18 cellular contexts compared by ENCODE assay signal in genomic region chr1:152646656-152647055, GRCh38. TPM values are rescaled to one million over a fixed set of nuclear protein-coding genes. Genes with fewer than 3 reads are reported as not detected.
DNase-seq lines count a peak whose midpoint lies in the region; ATAC-seq and TF ChIP-seq lines count a peak whose summit lies in the region.
"Had no signal": no experiment of that assay in that cellular context is flagged by ENCODE, and none has a peak within 500 bp of the region (broad histone marks: within the 10 kb centered on the region; RNA-seq: fewer than 3 reads in every experiment).

No MANE protein-coding gene starts in this region.

- H3K36me3 ChIP-seq in Karpas-422 (ENCODE audit: insufficient read depth, low read length): no peaks in the 10 kb centered on the region
- H3K36me3 ChIP-seq: BE2C had no signal

- H3K4me3 ChIP-seq in Karpas-422 (ENCODE audit: low read length): no peak overlapping the region

- no peaks in the 10 kb centered on the region for H3K4me1 Mint-ChIP-seq in stimulated activated naive B cell treated with anti-CD40 and anti-IgM and Interleukin-4, amounts not matched to agents 10 μg/mL and 1 μg/mL and 100 μg/mL, for 72 hours
- H3K4me1 Mint-ChIP-seq in activated T-helper 2 cell treated with anti-CD3 and anti-CD28 coated beads, Interferon-gamma antibody, Interleukin-2, Interleukin-4, amounts not matched to agents 10 μg/mL and 5 μg/mL and 100 μg/mL, durations not matched to agents 14 hours and 24 hours and 36 hours (ENCODE audit: low read depth): no peaks in the 10 kb centered on the region
- H3K4me1 Mint-ChIP-seq: CD4-positive, alpha-beta memory T cell had no signal

- DNase-seq in EL (peak; percentile 7), LHCN-M2 (ENCODE audit: low read depth) (peak; percentile 34), foreskin keratinocyte (peak; percentile 9 to 60), Karpas-422 (no peak)
- DNase-seq in stimulated activated naive B cell treated with anti-CD40 and anti-IgM and Interleukin-4, amounts not matched to agents 10 μg/mL and 1 μg/mL and 100 μg/mL, for 72 hours: no peak
- no peak for DNase-seq in activated T-helper 2 cell treated with anti-CD3 and anti-CD28 coated beads, Interferon-gamma antibody, Interleukin-2, Interleukin-4, amounts not matched to agents 10 μg/mL and 5 μg/mL and 100 μg/mL, durations not matched to agents 14 hours and 24 hours and 36 hours (ENCODE audit: low spot score)
- DNase-seq: ACHN; BE2C; CD4-positive, alpha-beta memory T cell; DMS153; DMS79 treated with DMSO at 0.1 percent for 48 hours; GF-D8; IMR-90; KBM-7 had no signal

- H3K4me1 ChIP-seq in foreskin keratinocyte (no peaks in the 10 kb centered on the region), Karpas-422 (ENCODE audit: low read length) (no peaks in the 10 kb centered on the region)
- H3K4me1 ChIP-seq: BE2C had no signal

- H3K9me3 ChIP-seq in Karpas-422 (ENCODE audit: low read length): no peaks in the 10 kb centered on the region
- H3K9me3 ChIP-seq: BE2C had no signal

- H3K4me2 ChIP-seq in Karpas-422 (ENCODE audit: low read depth, low read length, poor library complexity, severe bottlenecking): no peak overlapping the region

- ATAC-seq in foreskin keratinocyte (no peak), HG03139 (IDR thresholded peaks at IDR 0.05; ENCODE audit: unreplicated experiment) (no peak)
- ATAC-seq in stimulated activated naive B cell treated with anti-CD40 and anti-IgM and Interleukin-4, amounts not matched to agents 10 μg/mL and 1 μg/mL and 100 μg/mL, for 72 hours (replicated peaks): no peak

- no peaks in the 10 kb centered on the region for H4K20me1 ChIP-seq in Karpas-422 (ENCODE audit: insufficient read depth, low read depth, low read length)

- H3K27ac ChIP-seq in foreskin keratinocyte: no peak overlapping the region
- H3K27ac ChIP-seq in Karpas-422 (ENCODE audit: low read length): no peak overlapping the region
- H3K27ac ChIP-seq: C4-2B had no signal

- H3K27ac Mint-ChIP-seq in stimulated activated naive B cell treated with anti-CD40 and anti-IgM and Interleukin-4, amounts not matched to agents 10 μg/mL and 1 μg/mL and 100 μg/mL, for 72 hours: no peak overlapping the region
- H3K27ac Mint-ChIP-seq in activated T-helper 2 cell treated with anti-CD3 and anti-CD28 coated beads, Interferon-gamma antibody, Interleukin-2, Interleukin-4, amounts not matched to agents 10 μg/mL and 5 μg/mL and 100 μg/mL, durations not matched to agents 14 hours and 24 hours and 36 hours: no peak overlapping the region
- H3K27ac Mint-ChIP-seq: CD4-positive, alpha-beta memory T cell had no signal

- no peaks in the 10 kb centered on the region for H3K36me3 Mint-ChIP-seq in stimulated activated naive B cell treated with anti-CD40 and anti-IgM and Interleukin-4, amounts not matched to agents 10 μg/mL and 1 μg/mL and 100 μg/mL, for 72 hours
- no peaks in the 10 kb centered on the region for H3K36me3 Mint-ChIP-seq in activated T-helper 2 cell treated with anti-CD3 and anti-CD28 coated beads, Interferon-gamma antibody, Interleukin-2, Interleukin-4, amounts not matched to agents 10 μg/mL and 5 μg/mL and 100 μg/mL, durations not matched to agents 14 hours and 24 hours and 36 hours (ENCODE audit: low read depth)
- H3K36me3 Mint-ChIP-seq: CD4-positive, alpha-beta memory T cell had no signal

- H3K9me2 ChIP-seq in Karpas-422 (replicated peaks; ENCODE audit: insufficient read depth, low read length): no peaks in the 10 kb centered on the region

- no peak overlapping the region for H3K9ac ChIP-seq in Karpas-422 (ENCODE audit: low read length)

- H3K9me3 Mint-ChIP-seq in stimulated activated naive B cell treated with anti-CD40 and anti-IgM and Interleukin-4, amounts not matched to agents 10 μg/mL and 1 μg/mL and 100 μg/mL, for 72 hours: no peaks in the 10 kb centered on the region
- H3K9me3 Mint-ChIP-seq in activated T-helper 2 cell treated with anti-CD3 and anti-CD28 coated beads, Interferon-gamma antibody, Interleukin-2, Interleukin-4, amounts not matched to agents 10 μg/mL and 5 μg/mL and 100 μg/mL, durations not matched to agents 14 hours and 24 hours and 36 hours: no peaks in the 10 kb centered on the region
- H3K9me3 Mint-ChIP-seq: CD4-positive, alpha-beta memory T cell had no signal

- H3K27me3 ChIP-seq in foreskin keratinocyte: peaks cover 9% of the 10 kb centered on the region
- H3K27me3 ChIP-seq in Karpas-422 (ENCODE audit: low read length): no peaks in the 10 kb centered on the region
- H3K27me3 ChIP-seq: BE2C had no signal

- no peak for TF ChIP-seq CTCF in foreskin keratinocyte (conservative IDR thresholded peaks at IDR 0.05)

- peaks cover 24 to 34% of the 10 kb centered on the region in 2 donors for H3K27me3 Mint-ChIP-seq in stimulated activated naive B cell treated with anti-CD40 and anti-IgM and Interleukin-4, amounts not matched to agents 10 μg/mL and 1 μg/mL and 100 μg/mL, for 72 hours
- peaks cover 8% of the 10 kb centered on the region for H3K27me3 Mint-ChIP-seq in activated T-helper 2 cell treated with anti-CD3 and anti-CD28 coated beads, Interferon-gamma antibody, Interleukin-2, Interleukin-4, amounts not matched to agents 10 μg/mL and 5 μg/mL and 100 μg/mL, durations not matched to agents 14 hours and 24 hours and 36 hours (ENCODE audit: low read depth)

- H3K79me2 ChIP-seq in Karpas-422 (ENCODE audit: low read length): no peaks in the 10 kb centered on the region

- no peak overlapping the region for H2AFZ ChIP-seq in Karpas-422 (ENCODE audit: low read length)

- intact Hi-C loops in activated T-helper 2 cell treated with anti-CD3 and anti-CD28 coated beads, Interferon-gamma antibody, Interleukin-2, Interleukin-4, amounts not matched to agents 10 μg/mL and 5 μg/mL and 100 μg/mL, durations not matched to agents 14 hours and 24 hours and 36 hours (cut with micrococcal nuclease): no loop called here

- H3K4me3 Mint-ChIP-seq in stimulated activated naive B cell treated with anti-CD40 and anti-IgM and Interleukin-4, amounts not matched to agents 10 μg/mL and 1 μg/mL and 100 μg/mL, for 72 hours: no peak overlapping the region
- no peak overlapping the region for H3K4me3 Mint-ChIP-seq in activated T-helper 2 cell treated with anti-CD3 and anti-CD28 coated beads, Interferon-gamma antibody, Interleukin-2, Interleukin-4, amounts not matched to agents 10 μg/mL and 5 μg/mL and 100 μg/mL, durations not matched to agents 14 hours and 24 hours and 36 hours (ENCODE audit: low read depth)
- H3K4me3 Mint-ChIP-seq: CD4-positive, alpha-beta memory T cell had no signal

RNA-seq across cellular contexts. Expression of gene LCE2D, which starts 16.5 kb away (rescaled TPM):
- not detected in 2 replicates for total RNA-seq in LHCN-M2 (2014; rRNA removed)
- not detected for polyA plus RNA-seq in LHCN-M2 (2012)
- 0.18 TPM in 1 of 2 replicates, not detected in the other for total RNA-seq in foreskin keratinocyte
- polyA plus RNA-seq in foreskin keratinocyte: 0.18 TPM in 1 of 2 replicates, not detected in the other
- not detected in 2 replicates for total RNA-seq in Karpas-422 (2014; rRNA removed; shearing (Covaris generic); ENCODE audit: low replicate concordance)
- not detected in 2 replicates for total RNA-seq in activated T-helper 2 cell treated with anti-CD3 and anti-CD28 coated beads, Interferon-gamma antibody, Interleukin-2, Interleukin-4, amounts not matched to agents 10 μg/mL and 5 μg/mL and 100 μg/mL, durations not matched to agents 14 hours and 24 hours and 36 hours
- total RNA-seq: A172; CD4-positive, alpha-beta memory T cell; HT-29; IMR-90 had no signal
- polyA plus RNA-seq: CD4-positive, alpha-beta memory T cell; IMR-90 had no signal

RNA-seq across cellular contexts. Expression of gene LCE3A, which starts 23.8 kb away (rescaled TPM):
- total RNA-seq in LHCN-M2 (2014; rRNA removed) (not detected in 2 replicates), foreskin keratinocyte (not detected in 2 replicates)
- not detected for polyA plus RNA-seq in LHCN-M2 (2012)
- not detected in 2 replicates for polyA plus RNA-seq in foreskin keratinocyte
- total RNA-seq in Karpas-422 (2014; rRNA removed; shearing (Covaris generic); ENCODE audit: low replicate concordance): not detected in 2 replicates
- not detected in 2 replicates for total RNA-seq in activated T-helper 2 cell treated with anti-CD3 and anti-CD28 coated beads, Interferon-gamma antibody, Interleukin-2, Interleukin-4, amounts not matched to agents 10 μg/mL and 5 μg/mL and 100 μg/mL, durations not matched to agents 14 hours and 24 hours and 36 hours
- total RNA-seq: A172; CD4-positive, alpha-beta memory T cell; HT-29; IMR-90 had no signal
- polyA plus RNA-seq: CD4-positive, alpha-beta memory T cell; IMR-90 had no signal

RNA-seq across cellular contexts. Expression of gene LCE2C, which starts 28.4 kb away (rescaled TPM):
- total RNA-seq in LHCN-M2 (2014; rRNA removed): not detected in 2 replicates
- not detected for polyA plus RNA-seq in LHCN-M2 (2012)
- total RNA-seq in foreskin keratinocyte: 0.34 TPM in 1 of 2 replicates, not detected in the other
- polyA plus RNA-seq in foreskin keratinocyte: 0.19 and 0.58 TPM in 2 replicates
- not detected in 2 replicates for total RNA-seq in Karpas-422 (2014; rRNA removed; shearing (Covaris generic); ENCODE audit: low replicate concordance)
- not detected in 2 replicates for total RNA-seq in activated T-helper 2 cell treated with anti-CD3 and anti-CD28 coated beads, Interferon-gamma antibody, Interleukin-2, Interleukin-4, amounts not matched to agents 10 μg/mL and 5 μg/mL and 100 μg/mL, durations not matched to agents 14 hours and 24 hours and 36 hours
- total RNA-seq: A172; CD4-positive, alpha-beta memory T cell; HT-29; IMR-90 had no signal
- polyA plus RNA-seq: CD4-positive, alpha-beta memory T cell; IMR-90 had no signal

RNA-seq across cellular contexts. Expression of gene LCE3B, which starts 33.0 kb away (rescaled TPM):
- not detected in 2 replicates for total RNA-seq in LHCN-M2 (2014; rRNA removed)
- not detected for polyA plus RNA-seq in LHCN-M2 (2012)
- not detected in 2 replicates for total RNA-seq in foreskin keratinocyte
- polyA plus RNA-seq in foreskin keratinocyte: not detected in 2 replicates
- not detected in 2 replicates for total RNA-seq in Karpas-422 (2014; rRNA removed; shearing (Covaris generic); ENCODE audit: low replicate concordance)
- not detected in 2 replicates for total RNA-seq in activated T-helper 2 cell treated with anti-CD3 and anti-CD28 coated beads, Interferon-gamma antibody, Interleukin-2, Interleukin-4, amounts not matched to agents 10 μg/mL and 5 μg/mL and 100 μg/mL, durations not matched to agents 14 hours and 24 hours and 36 hours
- total RNA-seq: A172; CD4-positive, alpha-beta memory T cell; HT-29; IMR-90 had no signal
- polyA plus RNA-seq: CD4-positive, alpha-beta memory T cell; IMR-90 had no signal

RNA-seq across cellular contexts. Expression of gene LCE2B, which starts 39.3 kb away (rescaled TPM):
- total RNA-seq in LHCN-M2 (2014; rRNA removed) (not detected in 2 replicates), foreskin keratinocyte (0.21 and 0.58 TPM in 2 replicates)
- not detected for polyA plus RNA-seq in LHCN-M2 (2012)
- polyA plus RNA-seq in foreskin keratinocyte: 0.19 and 0.79 TPM in 2 replicates
- total RNA-seq in Karpas-422 (2014; rRNA removed; shearing (Covaris generic); ENCODE audit: low replicate concordance): not detected in 2 replicates
- total RNA-seq in activated T-helper 2 cell treated with anti-CD3 and anti-CD28 coated beads, Interferon-gamma antibody, Interleukin-2, Interleukin-4, amounts not matched to agents 10 μg/mL and 5 μg/mL and 100 μg/mL, durations not matched to agents 14 hours and 24 hours and 36 hours: not detected in 2 replicates
- total RNA-seq: A172; CD4-positive, alpha-beta memory T cell; HT-29; IMR-90 had no signal
- polyA plus RNA-seq: CD4-positive, alpha-beta memory T cell; IMR-90 had no signal

Comparison
In these comparisons a context has a peak if more than half of its experiments do, and no peak if none do; other contexts are left out.
1. DNase-seq: peak in EL (single experiment), LHCN-M2 (single experiment) and foreskin keratinocyte (2 of 2); none in stimulated activated naive B cell treated with anti-CD40 and anti-IgM and Interleukin-4, amounts not matched to agents 10 μg/mL and 1 μg/mL and 100 μg/mL, for 72 hours (single experiment), Karpas-422 (single experiment) and activated T-helper 2 cell treated with anti-CD3 and anti-CD28 coated beads, Interferon-gamma antibody, Interleukin-2, Interleukin-4, amounts not matched to agents 10 μg/mL and 5 μg/mL and 100 μg/mL, durations not matched to agents 14 hours and 24 hours and 36 hours (single experiment).